In genomic region chr21:33029512-33029921, GRCh38 we compare ENCODE assay signal across 15 cellular contexts. TPM values are rescaled to one million over a fixed set of nuclear protein-coding genes. Genes with fewer than 3 reads are reported as not detected.
DNase-seq lines count a peak whose midpoint lies in the region; ATAC-seq and TF ChIP-seq lines count a peak whose summit lies in the region.
"Had no signal": no experiment of that assay in that cellular context is flagged by ENCODE, and none has a peak within 500 bp of the region (broad histone marks: within the 10 kb centered on the region; RNA-seq: fewer than 3 reads in every experiment).

No MANE protein-coding gene starts in this region.

- intact Hi-C loops in CD4-positive, alpha-beta T cell (cut with DNase I, micrococcal nuclease), result no loop called here

- H3K9ac ChIP-seq in HUES48 (ENCODE audit: low read depth, low read length), result no peak overlapping the region
- H3K9ac ChIP-seq: BLaER1 treated with 17β-estradiol and CSF1 and Interleukin-3, amounts not matched to agents 10 nM and 100 nM had no signal

- H3K27me3 ChIP-seq in CD4-positive, alpha-beta T cell (ENCODE audit: control insufficient read depth, insufficient read depth, low read length), result peaks cover 89% of the 10 kb centered on the region
- peaks cover 99% of the 10 kb centered on the region for H3K27me3 ChIP-seq in HUES48 (ENCODE audit: control insufficient read depth, insufficient read depth, low read length)
- peaks cover 100% of the 10 kb centered on the region for H3K27me3 ChIP-seq in neutrophil

- POLR2A ChIA-PET in CD4-positive, alpha-beta T cell (lab: Charles Lee), result no interaction called here

- H3K9me3 ChIP-seq in CD4-positive, alpha-beta T cell (ENCODE audit: control insufficient read depth, low read length), result no peaks in the 10 kb centered on the region
- H3K9me3 ChIP-seq in HUES48 (ENCODE audit: control insufficient read depth, insufficient read depth, low read length), result no peaks in the 10 kb centered on the region
- no peaks in the 10 kb centered on the region for H3K9me3 ChIP-seq in neutrophil

- H3K4me3 Mint-ChIP-seq in CD4-positive, alpha-beta T cell, result peak overlapping the region; percentile 48
- H3K4me3 Mint-ChIP-seq in effector memory CD8-positive, alpha-beta T cell, result peak overlapping the region; percentile 65 to 67

- H3K4me3 ChIP-seq in HUES48 (ENCODE audit: low read depth, low read length) (0 out of 2 replicates have a peak overlapping the region, but pooled peaks have one; percentile 7), neutrophil (ENCODE audit: low read depth in 1 of 2, low read length in 1 of 2) (peak overlapping the region; percentile 18 to 33)

- H3K27ac Mint-ChIP-seq in CD4-positive, alpha-beta T cell, result no peak overlapping the region
- H3K27ac Mint-ChIP-seq in effector memory CD8-positive, alpha-beta T cell, result no peak overlapping the region

- H3K36me3 ChIP-seq in HUES48 (ENCODE audit: control insufficient read depth, insufficient read depth, low read length) (no peaks in the 10 kb centered on the region), neutrophil (no peaks in the 10 kb centered on the region)

- ATAC-seq in CD4-positive, alpha-beta T cell (ENCODE audit: poor library complexity), result no peak
- ATAC-seq in effector memory CD8-positive, alpha-beta T cell (replicated peaks), result no peak
- no peak for ATAC-seq in GM21423 (IDR thresholded peaks at IDR 0.05; ENCODE audit: unreplicated experiment)

- peaks cover 40% of the 10 kb centered on the region for H3K4me1 Mint-ChIP-seq in CD4-positive, alpha-beta T cell (ENCODE audit: low read depth)
- H3K4me1 Mint-ChIP-seq in effector memory CD8-positive, alpha-beta T cell (ENCODE audit: low read depth in 2 of 2), result peaks cover 18 to 26% of the 10 kb centered on the region in 2 donors

- H3K36me3 Mint-ChIP-seq in CD4-positive, alpha-beta T cell (ENCODE audit: low read depth), result no peaks in the 10 kb centered on the region
- peaks cover 12% of the 10 kb centered on the region for H3K36me3 Mint-ChIP-seq in effector memory CD8-positive, alpha-beta T cell (ENCODE audit: insufficient read depth)

- H3K27ac ChIP-seq in CD4-positive, alpha-beta T cell (ENCODE audit: low read depth, low read length), result no peak overlapping the region
- H3K27ac ChIP-seq in HUES48 (ENCODE audit: low read depth, low read length) (no peak overlapping the region), neutrophil (no peak overlapping the region)
- H3K27ac ChIP-seq: BLaER1 treated with 17β-estradiol and CSF1 and Interleukin-3, amounts not matched to agents 10 nM and 100 nM had no signal

- H3K4me1 ChIP-seq in HUES48 (ENCODE audit: control insufficient read depth, insufficient read depth, low read length) (peaks cover 40% of the 10 kb centered on the region), neutrophil (ENCODE audit: control insufficient read depth in 1 of 2, insufficient read depth in 1 of 2, low read depth in 1 of 2, low read length in 1 of 2) (peaks cover 52 to 53% of the 10 kb centered on the region in 2 experiments)

- no peaks in the 10 kb centered on the region for H3K9me3 Mint-ChIP-seq in CD4-positive, alpha-beta T cell
- H3K9me3 Mint-ChIP-seq in effector memory CD8-positive, alpha-beta T cell, result no peaks in the 10 kb centered on the region

- H3K27me3 Mint-ChIP-seq in CD4-positive, alpha-beta T cell, result peaks cover 79% of the 10 kb centered on the region
- peaks cover 77 to 87% of the 10 kb centered on the region in 2 donors for H3K27me3 Mint-ChIP-seq in effector memory CD8-positive, alpha-beta T cell

- CTCF ChIA-PET in CD4-positive, alpha-beta T cell (lab: Charles Lee), result no interaction called here

- DNase-seq in CD4-positive, alpha-beta T cell, result no peak
- no peak for DNase-seq in effector memory CD8-positive, alpha-beta T cell
- DNase-seq in SIG-M5 (lab: John Stamatoyannopoulos, UW), result no peak
- no peak for DNase-seq in NCI-H510A treated with DMSO at 0.1 percent for 48 hours (lab: John Stamatoyannopoulos, UW)
- DNase-seq: NCI-H2081, NCI-H82 had no signal

- no peak for TF ChIP-seq CTCF in CD4-positive, alpha-beta T cell (IDR thresholded peaks at IDR 0.05)
- no peak for TF ChIP-seq CTCF in neutrophil (IDR thresholded peaks at IDR 0.05)

RNA-seq across cellular contexts. Expression of gene OLIG2, which starts 3.8 kb away (rescaled TPM):
- not detected for total RNA-seq in CD4-positive, alpha-beta T cell
- total RNA-seq: M059J; mesenteric fat pad; osteoblast; T-helper 2 cell treated with Interferon-gamma antibody and Interleukin-4, amounts not matched to agents 100 ng/mL and 5 ng/mL, for 36 hours had no signal

RNA-seq across cellular contexts. Expression of gene OLIG1, which starts 40.4 kb away (rescaled TPM):
- total RNA-seq in CD4-positive, alpha-beta T cell, result not detected
- total RNA-seq: M059J; mesenteric fat pad; osteoblast; RPMI7951; T-helper 2 cell treated with Interferon-gamma antibody and Interleukin-4, amounts not matched to agents 100 ng/mL and 5 ng/mL, for 36 hours had no signal
